ENCODE assay signal across 10 cellular contexts in genomic region chr20:24064915-24065314, GRCh38.
"Had no signal": no experiment of that assay in that cellular context is flagged by ENCODE, and none has a peak within 500 bp of the region (broad histone marks: within the 10 kb centered on the region; RNA-seq: fewer than 3 reads in every experiment).

No MANE protein-coding gene starts in this region.

- H3K4me1 ChIP-seq: HAP-1 had no signal

- DNase-seq: GM23248, GOT3, H7, H9, HCEC 1CT, HFFc6 had no signal

- H3K36me3 ChIP-seq: HAP-1 had no signal

- H3K27ac Mint-ChIP-seq: GM23338, H9, HFFc6 had no signal

- H3K27ac ChIP-seq: GM23248 had no signal

- H3K4me3 Mint-ChIP-seq: GM23338, H9, HFFc6 had no signal

- H3K9me3 ChIP-seq: HAP-1 had no signal

- H3K9me3 Mint-ChIP-seq: GM23338, H9, HFFc6 had no signal

- H3K4me2 ChIP-seq: GM23338 had no signal

- FAIRE-seq: H54 had no signal

- H3K4me3 ChIP-seq: GM23248, GM23338, HAP-1 had no signal

- H3K9ac ChIP-seq: GM23248 had no signal

- H2AFZ ChIP-seq: GM23248, GM23338 had no signal

- ATAC-seq: GM23338, HCT116 had no signal
